ENCODE assay signal across 16 cellular contexts in the genomic region with DNA sequence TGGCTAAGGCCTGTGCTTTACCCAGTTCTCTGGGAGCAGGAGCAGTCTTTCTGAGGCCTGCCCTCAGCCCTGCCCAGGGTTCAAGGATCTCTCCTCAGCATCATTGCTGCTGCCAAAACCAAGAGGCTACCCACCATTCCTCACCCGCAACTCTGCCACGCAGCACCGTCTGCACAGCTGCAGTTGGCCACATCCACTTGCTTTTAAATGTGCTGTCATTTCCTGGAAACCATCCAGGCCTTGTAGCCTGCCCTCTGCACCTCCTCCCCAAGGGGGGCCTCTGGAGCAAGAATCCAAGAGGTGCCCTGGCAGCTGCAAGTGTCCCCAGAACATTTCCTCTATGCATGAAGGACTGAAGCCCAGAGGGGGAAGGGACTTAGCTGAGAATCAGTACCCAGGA. TPM values are rescaled to one million over a fixed set of nuclear protein-coding genes. Genes with fewer than 3 reads are reported as not detected.
DNase-seq lines count a peak whose midpoint lies in the region; ATAC-seq and TF ChIP-seq lines count a peak whose summit lies in the region.
"Had no signal": no experiment of that assay in that cellular context is flagged by ENCODE, and none has a peak within 500 bp of the region (broad histone marks: within the 10 kb centered on the region; RNA-seq: fewer than 3 reads in every experiment).

No MANE protein-coding gene starts in this region.

- DNase-seq in activated CD8-positive, alpha-beta memory T cell treated with anti-CD3 and anti-CD28 coated beads, Interleukin-2, amount 50 U/mL, for 4 hours, result peak; percentile 1
- DNase-seq in activated CD8-positive, alpha-beta memory T cell treated with anti-CD3 and anti-CD28 coated beads for 24 hours, result no peak
- DNase-seq in activated CD8-positive, alpha-beta T cell treated with anti-CD3 and anti-CD28 coated beads for 36 hours, result peak; percentile 34
- peak; percentile 29 for DNase-seq in renal cortical epithelial cell (ENCODE audit: low read depth)
- DNase-seq in globus pallidus (ENCODE audit: low spot score), result no peak
- no peak for DNase-seq in GM19238 (ENCODE audit: insufficient read length, low spot score)
- DNase-seq: activated CD4-positive, alpha-beta T cell treated with anti-CD3 and anti-CD28 coated beads, Interleukin-2, amount 10 ng/mL, durations not matched to agents 24 days and 14 days; NCI-H1417 treated with DMSO at 0.1 percent for 48 hours; NCI-H510A had no signal

- H3K9me3 Mint-ChIP-seq in activated CD8-positive, alpha-beta T cell treated with anti-CD3 and anti-CD28 coated beads for 36 hours, result no peaks in the 10 kb centered on the region
- H3K9me3 Mint-ChIP-seq: activated CD4-positive, alpha-beta T cell treated with anti-CD3 and anti-CD28 coated beads, Interleukin-2, amount 10 ng/mL, durations not matched to agents 24 days and 14 days; activated T-helper 2 cell treated with anti-CD3 and anti-CD28 coated beads, Interferon-gamma antibody, Interleukin-2, Interleukin-4, amounts not matched to agents 10 μg/mL and 5 μg/mL and 100 μg/mL, durations not matched to agents 14 hours and 24 hours and 36 hours had no signal

- H3K4me3 Mint-ChIP-seq in activated CD8-positive, alpha-beta T cell treated with anti-CD3 and anti-CD28 coated beads for 36 hours, result no peak overlapping the region
- H3K4me3 Mint-ChIP-seq: activated CD4-positive, alpha-beta T cell treated with anti-CD3 and anti-CD28 coated beads, Interleukin-2, amount 10 ng/mL, durations not matched to agents 24 days and 14 days had no signal

- CTCF ChIA-PET in activated CD8-positive, alpha-beta T cell treated with anti-CD3 and anti-CD28 coated beads for 36 hours (lab: Charles Lee), result interaction anchor here (1.1 to 3.8 kb wide), 2 partner anchors 39 to 44 kb away, joined by 3 to 18 read pairs; no protein-coding TSS in a partner anchor

- ATAC-seq in HG03432 (IDR thresholded peaks at IDR 0.05; ENCODE audit: unreplicated experiment), result peak; percentile 5
- peak; percentile 50 for ATAC-seq in activated CD8-positive, alpha-beta T cell treated with anti-CD3 and anti-CD28 coated beads for 36 hours
- no peak for ATAC-seq in GM21619 (IDR thresholded peaks at IDR 0.05; ENCODE audit: unreplicated experiment)
- ATAC-seq: K562 had no signal

- no peak overlapping the region for H3K27ac Mint-ChIP-seq in activated CD8-positive, alpha-beta T cell treated with anti-CD3 and anti-CD28 coated beads for 36 hours
- H3K27ac Mint-ChIP-seq: activated CD4-positive, alpha-beta T cell treated with anti-CD3 and anti-CD28 coated beads, Interleukin-2, amount 10 ng/mL, durations not matched to agents 24 days and 14 days; activated T-helper 2 cell treated with anti-CD3 and anti-CD28 coated beads, Interferon-gamma antibody, Interleukin-2, Interleukin-4, amounts not matched to agents 10 μg/mL and 5 μg/mL and 100 μg/mL, durations not matched to agents 14 hours and 24 hours and 36 hours had no signal

- POLR2A ChIA-PET in activated CD8-positive, alpha-beta T cell treated with anti-CD3 and anti-CD28 coated beads for 36 hours (lab: Charles Lee), result no interaction called here

- intact Hi-C loops in activated CD8-positive, alpha-beta T cell treated with anti-CD3 and anti-CD28 coated beads for 36 hours (cut with micrococcal nuclease), result no loop called here

- H3K27me3 Mint-ChIP-seq in activated CD8-positive, alpha-beta T cell treated with anti-CD3 and anti-CD28 coated beads for 36 hours, result peaks cover 5% of the 10 kb centered on the region

- no peaks in the 10 kb centered on the region for H3K4me1 Mint-ChIP-seq in activated CD8-positive, alpha-beta T cell treated with anti-CD3 and anti-CD28 coated beads for 36 hours (ENCODE audit: low read depth)

- no peaks in the 10 kb centered on the region for H3K36me3 Mint-ChIP-seq in activated CD8-positive, alpha-beta T cell treated with anti-CD3 and anti-CD28 coated beads for 36 hours (ENCODE audit: low read depth)

- no peak for TF ChIP-seq CTCF in activated CD8-positive, alpha-beta T cell treated with anti-CD3 and anti-CD28 coated beads for 36 hours (IDR thresholded peaks at IDR 0.05)

RNA-seq across cellular contexts. Expression of a gene that starts 14.7 kb away (rescaled TPM):
- not detected for total RNA-seq in activated CD8-positive, alpha-beta T cell treated with anti-CD3 and anti-CD28 coated beads for 36 hours
- 0.35 and 5.3 TPM in 2 replicates for total RNA-seq in renal cortical epithelial cell
- total RNA-seq: activated CD4-positive, alpha-beta T cell treated with anti-CD3 and anti-CD28 coated beads, Interleukin-2, amount 10 ng/mL, durations not matched to agents 24 days and 14 days; activated T-helper 2 cell treated with anti-CD3 and anti-CD28 coated beads, Interferon-gamma antibody, Interleukin-2, Interleukin-4, amounts not matched to agents 10 μg/mL and 5 μg/mL and 100 μg/mL, durations not matched to agents 14 hours and 24 hours and 36 hours; mononuclear cell; posterior vena cava; suprapubic skin had no signal

RNA-seq across cellular contexts. Expression of a gene that starts 44.8 kb away (rescaled TPM):
- total RNA-seq in activated CD8-positive, alpha-beta T cell treated with anti-CD3 and anti-CD28 coated beads for 36 hours, result 1 to 10 TPM; 7.8 to 9.4 TPM
- 51.7 and 62.2 TPM in 2 replicates for total RNA-seq in renal cortical epithelial cell

Comparison
In these comparisons a context has a peak if more than half of its experiments do, and no peak if none do; other contexts are left out.
1. DNase-seq: peak in activated CD8-positive, alpha-beta memory T cell treated with anti-CD3 and anti-CD28 coated beads, Interleukin-2, amount 50 U/mL, for 4 hours (single experiment), activated CD8-positive, alpha-beta T cell treated with anti-CD3 and anti-CD28 coated beads for 36 hours (single experiment) and renal cortical epithelial cell (single experiment); none in activated CD8-positive, alpha-beta memory T cell treated with anti-CD3 and anti-CD28 coated beads for 24 hours (single experiment), globus pallidus (single experiment) and GM19238 (single experiment).